13 cellular contexts compared by ENCODE assay signal in genomic region chr3:21621396-21621695, GRCh38.
DNase-seq lines count a peak whose midpoint lies in the region; ATAC-seq, FAIRE-seq and TF ChIP-seq lines count a peak whose summit lies in the region.
"Had no signal": no experiment of that assay in that cellular context is flagged by ENCODE, and none has a peak within 500 bp of the region (broad histone marks: within the 10 kb centered on the region; RNA-seq: fewer than 3 reads in every experiment).

No MANE protein-coding gene starts in this region.

- H3K9me3 ChIP-seq in PC-3 (ENCODE audit: low read length) (no peaks in the 10 kb centered on the region), pancreas (no peaks in the 10 kb centered on the region), suprapubic skin (no peaks in the 10 kb centered on the region)

- intact Hi-C loops in PC-3 (cut with micrococcal nuclease): no loop called here
- intact Hi-C loops in pancreas (cut with DNase I): no loop called here
- intact Hi-C loops in activated T-helper 1 cell treated with anti-CD3 and anti-CD28 coated beads, Interleukin-12 subunit alpha, Interleukin-12 subunit beta, Interleukin-2, Interleukin-4 antibody, amounts not matched to agents 30 ng/mL and 10 ng/mL and 1 ng/mL, durations not matched to agents 14 hours and 24 hours and 36 hours (cut with micrococcal nuclease): no loop called here

- WGBS in pancreas, 2 donors: 21 to 28% methylated on average over 3 of the region's 3 CpGs
- WGBS in suprapubic skin: 56% methylated on average over 3 of the region's 3 CpGs

- H3F3A ChIP-seq in PC-3 (ENCODE audit: low read length, unreplicated experiment): no peaks in the 10 kb centered on the region

- no peaks in the 10 kb centered on the region for H3K79me2 ChIP-seq in PC-3 (ENCODE audit: low read length)

- H3K4me2 ChIP-seq in PC-3 (ENCODE audit: low read length): no peak overlapping the region

- H3K4me3 Mint-ChIP-seq in activated T-helper 1 cell treated with anti-CD3 and anti-CD28 coated beads, Interleukin-12 subunit alpha, Interleukin-12 subunit beta, Interleukin-2, Interleukin-4 antibody, amounts not matched to agents 30 ng/mL and 10 ng/mL and 1 ng/mL, durations not matched to agents 14 hours and 24 hours and 36 hours: no peak overlapping the region
- H3K4me3 Mint-ChIP-seq: activated CD4-positive, alpha-beta T cell treated with anti-CD3 and anti-CD28 coated beads, Interleukin-2, amount 10 ng/mL, durations not matched to agents 24 days and 14 days; CD8-positive, alpha-beta memory T cell had no signal

- H3K27me3 ChIP-seq in PC-3 (ENCODE audit: low read length) (no peaks in the 10 kb centered on the region), pancreas (no peaks in the 10 kb centered on the region), suprapubic skin (no peaks in the 10 kb centered on the region)

- no peaks in the 10 kb centered on the region for H3K27me3 Mint-ChIP-seq in activated T-helper 1 cell treated with anti-CD3 and anti-CD28 coated beads, Interleukin-12 subunit alpha, Interleukin-12 subunit beta, Interleukin-2, Interleukin-4 antibody, amounts not matched to agents 30 ng/mL and 10 ng/mL and 1 ng/mL, durations not matched to agents 14 hours and 24 hours and 36 hours (ENCODE audit: insufficient read depth)
- H3K27me3 Mint-ChIP-seq: activated CD4-positive, alpha-beta T cell treated with anti-CD3 and anti-CD28 coated beads, Interleukin-2, amount 10 ng/mL, durations not matched to agents 24 days and 14 days; CD8-positive, alpha-beta memory T cell had no signal

- POLR2A ChIA-PET in PC-3 (lab: Charles Lee; ENCODE audit: unreplicated experiment): interaction anchor here (0.6 kb wide), 1 partner anchor 54 kb away, joined by 6 read pairs; no protein-coding TSS in a partner anchor

- no peak for TF ChIP-seq EP300 in suprapubic skin (IDR thresholded peaks at IDR 0.05)

- H4K20me1 ChIP-seq in PC-3 (ENCODE audit: low read length): no peaks in the 10 kb centered on the region

- no peak overlapping the region for H3K9ac ChIP-seq in PC-3 (ENCODE audit: low read length)

- no peak for FAIRE-seq in pancreas (lab: Jason Lieb, UNC)

- H3K27ac ChIP-seq in PC-3 (ENCODE audit: low read length) (no peak overlapping the region), pancreas (no peak overlapping the region), suprapubic skin (no peak overlapping the region)

- H3K9me3 Mint-ChIP-seq in activated T-helper 1 cell treated with anti-CD3 and anti-CD28 coated beads, Interleukin-12 subunit alpha, Interleukin-12 subunit beta, Interleukin-2, Interleukin-4 antibody, amounts not matched to agents 30 ng/mL and 10 ng/mL and 1 ng/mL, durations not matched to agents 14 hours and 24 hours and 36 hours: no peaks in the 10 kb centered on the region
- H3K9me3 Mint-ChIP-seq: activated CD4-positive, alpha-beta T cell treated with anti-CD3 and anti-CD28 coated beads, Interleukin-2, amount 10 ng/mL, durations not matched to agents 24 days and 14 days had no signal

- no peak overlapping the region for H3K27ac Mint-ChIP-seq in activated T-helper 1 cell treated with anti-CD3 and anti-CD28 coated beads, Interleukin-12 subunit alpha, Interleukin-12 subunit beta, Interleukin-2, Interleukin-4 antibody, amounts not matched to agents 30 ng/mL and 10 ng/mL and 1 ng/mL, durations not matched to agents 14 hours and 24 hours and 36 hours
- H3K27ac Mint-ChIP-seq: activated CD4-positive, alpha-beta T cell treated with anti-CD3 and anti-CD28 coated beads, Interleukin-2, amount 10 ng/mL, durations not matched to agents 24 days and 14 days; CD8-positive, alpha-beta memory T cell had no signal

- CTCF ChIA-PET in PC-3 (lab: Charles Lee): no interaction called here

- H3K4me1 ChIP-seq in PC-3 (ENCODE audit: insufficient read depth, low read length) (peaks cover 14% of the 10 kb centered on the region), pancreas (no peaks in the 10 kb centered on the region), suprapubic skin (no peaks in the 10 kb centered on the region)

- H3K4me1 Mint-ChIP-seq in activated T-helper 1 cell treated with anti-CD3 and anti-CD28 coated beads, Interleukin-12 subunit alpha, Interleukin-12 subunit beta, Interleukin-2, Interleukin-4 antibody, amounts not matched to agents 30 ng/mL and 10 ng/mL and 1 ng/mL, durations not matched to agents 14 hours and 24 hours and 36 hours (ENCODE audit: low read depth): no peaks in the 10 kb centered on the region
- H3K4me1 Mint-ChIP-seq: activated CD4-positive, alpha-beta T cell treated with anti-CD3 and anti-CD28 coated beads, Interleukin-2, amount 10 ng/mL, durations not matched to agents 24 days and 14 days; CD8-positive, alpha-beta memory T cell had no signal

- TF ChIP-seq CTCF in PC-3 (conservative IDR thresholded peaks at IDR 0.05; ENCODE audit: low read depth, low read length) (no peak), pancreas (IDR thresholded peaks at IDR 0.05) (no peak), suprapubic skin (IDR thresholded peaks at IDR 0.05) (no peak)

- ATAC-seq in PC-3: no peak
- peak in 3 of 4 donors; percentile 26 to 71 (median 59) for ATAC-seq in pancreas
- ATAC-seq in GM21723 (IDR thresholded peaks at IDR 0.05; ENCODE audit: unreplicated experiment): no peak

- TF ChIP-seq POLR2A in suprapubic skin (IDR thresholded peaks at IDR 0.05): no peak

- no peaks in the 10 kb centered on the region for H3K9me2 ChIP-seq in PC-3 (replicated peaks; ENCODE audit: low read length)

- no TSS peak for BruUV-seq in PC-3 (replicated peaks; lab: Mats Ljungman, UMichigan)

- DNase-seq in Caki2 (ENCODE audit: low read depth): peak; percentile 78
- peak; percentile 40 for DNase-seq in PC-3
- peak; percentile 59 for DNase-seq in fibroblast of peridontal ligament (ENCODE audit: extremely low read depth)
- no peak for DNase-seq in pancreas
- no peak for DNase-seq in activated T-helper 1 cell treated with anti-CD3 and anti-CD28 coated beads, Interleukin-12 subunit alpha, Interleukin-12 subunit beta, Interleukin-2, Interleukin-4 antibody, amounts not matched to agents 30 ng/mL and 10 ng/mL and 1 ng/mL, durations not matched to agents 14 hours and 24 hours and 36 hours (ENCODE audit: low spot score)
- no peak for DNase-seq in NCI-H446 (lab: John Stamatoyannopoulos, UW)
- no peak for DNase-seq in suprapubic skin (ENCODE audit: low spot score in 2 of 2)
- DNase-seq: activated CD4-positive, alpha-beta T cell treated with anti-CD3 and anti-CD28 coated beads, Interleukin-2, amount 10 ng/mL, durations not matched to agents 24 days and 14 days; CD8-positive, alpha-beta memory T cell; central memory CD4-positive, alpha-beta T cell; stimulated activated CD4-positive, alpha-beta T cell treated with anti-CD3 and anti-CD28 coated beads, Interleukin-4, amount 100 ng/mL, for 1 hour; stimulated activated naive CD4-positive, alpha-beta T cell had no signal

- no peak overlapping the region for H2AFZ ChIP-seq in PC-3 (ENCODE audit: low read length)

- H3K36me3 ChIP-seq in PC-3 (ENCODE audit: low read depth, low read length) (no peaks in the 10 kb centered on the region), pancreas (no peaks in the 10 kb centered on the region), suprapubic skin (no peaks in the 10 kb centered on the region)

- in situ Hi-C loops in Caki2 (cut with HindIII; ENCODE audit: low pct_unique_long_range_greater_than_20kb, low sequenced_read_pairs): no loop called here

- H3K36me3 Mint-ChIP-seq in activated T-helper 1 cell treated with anti-CD3 and anti-CD28 coated beads, Interleukin-12 subunit alpha, Interleukin-12 subunit beta, Interleukin-2, Interleukin-4 antibody, amounts not matched to agents 30 ng/mL and 10 ng/mL and 1 ng/mL, durations not matched to agents 14 hours and 24 hours and 36 hours (ENCODE audit: low read depth): no peaks in the 10 kb centered on the region
- H3K36me3 Mint-ChIP-seq: CD8-positive, alpha-beta memory T cell had no signal

- no peak overlapping the region for H3K4me3 ChIP-seq in PC-3 (ENCODE audit: low read length)
- H3K4me3 ChIP-seq in pancreas: no peak overlapping the region
- H3K4me3 ChIP-seq in suprapubic skin: no peak overlapping the region

Comparison
In these comparisons a context has a peak if more than half of its experiments do, and no peak if none do; other contexts are left out.
1. DNase-seq: peak in Caki2 (single experiment), PC-3 (single experiment) and fibroblast of peridontal ligament (single experiment); none in pancreas (0 of 6), activated T-helper 1 cell treated with anti-CD3 and anti-CD28 coated beads, Interleukin-12 subunit alpha, Interleukin-12 subunit beta, Interleukin-2, Interleukin-4 antibody, amounts not matched to agents 30 ng/mL and 10 ng/mL and 1 ng/mL, durations not matched to agents 14 hours and 24 hours and 36 hours (single experiment), NCI-H446 (0 of 2) and suprapubic skin (0 of 2).
2. ATAC-seq: peak in pancreas (3 of 4); none in PC-3 (single experiment) and GM21723 (single experiment).